8 cellular contexts compared by ENCODE assay signal in the genomic region with DNA sequence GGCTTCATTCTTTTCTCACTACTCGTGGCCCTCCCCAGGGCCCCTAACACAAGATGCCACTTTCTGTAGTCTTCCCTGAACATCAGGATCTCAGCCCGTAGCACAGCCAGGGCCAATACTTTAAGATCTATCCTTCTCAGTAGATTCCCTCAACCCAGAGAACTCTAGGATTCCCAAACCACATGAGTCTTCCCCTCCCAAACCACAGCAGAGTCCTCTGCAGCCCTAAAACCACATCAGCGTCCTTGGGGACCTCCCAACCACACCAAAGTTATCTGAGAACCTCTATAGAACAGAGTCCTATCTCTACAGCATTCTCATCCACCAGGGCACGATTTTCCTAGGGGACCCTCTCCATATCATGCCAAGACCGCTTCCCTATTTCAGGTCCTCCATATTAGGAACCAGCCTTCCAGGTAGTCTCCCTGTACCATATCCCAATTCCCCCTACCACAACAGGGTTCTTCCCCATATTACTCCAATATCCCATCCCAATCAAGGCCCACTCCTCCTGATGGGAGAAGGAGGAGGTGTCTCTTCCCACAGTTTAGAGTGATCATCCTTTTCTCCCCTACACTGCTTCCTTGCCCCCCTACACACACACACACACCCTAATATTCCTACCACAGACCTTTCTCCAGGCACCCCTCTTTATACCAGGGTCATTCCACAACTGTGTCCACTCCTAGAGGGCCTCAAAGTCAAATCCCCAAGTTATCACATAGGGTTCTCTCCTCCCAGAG. TPM values are rescaled to one million over a fixed set of nuclear protein-coding genes. Genes with fewer than 3 reads are reported as not detected.
DNase-seq lines count a peak whose midpoint lies in the region; ATAC-seq and TF ChIP-seq lines count a peak whose summit lies in the region.

No MANE protein-coding gene starts in this region.

- peak overlapping the region; percentile 42 to 76; a peak in 3 of 4 replicates for H3K4me3 ChIP-seq in DND-41 (ENCODE audit: low read depth in 1 of 2, low read length in 2 of 2)
- H3K4me3 ChIP-seq in fibroblast of lung (replicated peaks in 1 of 4; ENCODE audit: control extremely low read depth in 1 of 4, insufficient read depth in 1 of 4, low read depth in 3 of 4, low read length in 4 of 4): peak overlapping the region; percentile 80 to 99 (median 84)
- H3K4me3 ChIP-seq in trophoblast cell (ENCODE audit: low read depth, low read length): peak overlapping the region; percentile 98

- peak overlapping the region; percentile 33 for H3K18ac ChIP-seq in trophoblast cell (ENCODE audit: low read length)

- DNase-seq in DND-41: peak; percentile 63
- peak; percentile 43 for DNase-seq in SW480 (ENCODE audit: low spot score)
- no peak for DNase-seq in fibroblast of lung (ENCODE audit: low read depth in 2 of 2)
- no peak for DNase-seq in trophoblast cell
- no peak for DNase-seq in NCI-H2029 treated with DMSO at 0.1 percent for 48 hours (lab: John Stamatoyannopoulos, UW)
- DNase-seq in HT-29 (ENCODE audit: low spot score): no peak
- DNase-seq in iPS-NIHi11 (ENCODE audit: low spot score): no peak

- H4K20me1 ChIP-seq in DND-41 (ENCODE audit: insufficient read depth, low read length) (peaks cover 6% of the 10 kb centered on the region; the same call in 1 of the 2 replicates), fibroblast of lung (ENCODE audit: control insufficient read depth, extremely low read depth, insufficient read depth, low read length) (no peaks in the 10 kb centered on the region)

- peaks cover 67% of the 10 kb centered on the region for H3K36me3 ChIP-seq in DND-41 (ENCODE audit: insufficient read depth, low read length)
- peaks cover 28% of the 10 kb centered on the region for H3K36me3 ChIP-seq in fibroblast of lung (ENCODE audit: control insufficient read depth, insufficient read depth, low read length)
- H3K36me3 ChIP-seq in trophoblast cell (ENCODE audit: control insufficient read depth in 1 of 2, insufficient read depth in 2 of 2, low read length in 2 of 2): peaks cover 42 to 58% of the 10 kb centered on the region in 2 experiments

- TF ChIP-seq CTCF in DND-41 (IDR thresholded peaks at IDR 0.05; ENCODE audit: borderline replicate concordance, extremely low read depth, low read length, poor library complexity, severe bottlenecking) (no peak), fibroblast of lung (conservative IDR thresholded peaks at IDR 0.05 in 1 of 2, IDR thresholded peaks at IDR 0.05 in 1 of 2; ENCODE audit: low read depth in 1 of 2, low read length in 2 of 2) (no peak)

- peak; percentile 29; the same call in 2 of the 3 replicates for ATAC-seq in DND-41 (ENCODE audit: insufficient read depth, low read depth)
- ATAC-seq in HG03439 (IDR thresholded peaks at IDR 0.05; ENCODE audit: unreplicated experiment): no peak

- H3K4me2 ChIP-seq in DND-41 (ENCODE audit: insufficient read depth, low read length) (peak overlapping the region; percentile 72), fibroblast of lung (ENCODE audit: extremely low read depth, insufficient read depth, low read length) (peak overlapping the region; percentile 63), trophoblast cell (ENCODE audit: low read length) (peak overlapping the region; percentile 89)

- no peak overlapping the region for H2AK5ac ChIP-seq in trophoblast cell (ENCODE audit: low read length)

- H3K4ac ChIP-seq in trophoblast cell (ENCODE audit: low read depth, low read length): peak overlapping the region; percentile 60

- H3K14ac ChIP-seq in trophoblast cell (ENCODE audit: low read length): peak overlapping the region; percentile 7

- H3K23ac ChIP-seq in trophoblast cell (ENCODE audit: low read length): no peak overlapping the region

- H4K12ac ChIP-seq in trophoblast cell (ENCODE audit: low read depth, low read length): peak overlapping the region; percentile 16

- H3K27ac ChIP-seq in DND-41 (ENCODE audit: low read length) (peak overlapping the region; percentile 54), fibroblast of lung (ENCODE audit: insufficient read depth, low read length) (peak overlapping the region; percentile 93), trophoblast cell (ENCODE audit: low read depth, low read length) (no peak overlapping the region)

- H3K79me2 ChIP-seq in DND-41 (ENCODE audit: insufficient read depth, low read length) (peaks cover 8% of the 10 kb centered on the region), fibroblast of lung (ENCODE audit: control insufficient read depth, insufficient read depth, low read length) (peaks cover 5% of the 10 kb centered on the region), trophoblast cell (ENCODE audit: control insufficient read depth, insufficient read depth, low read length, poor library complexity) (peaks cover 5% of the 10 kb centered on the region)

- H2BK120ac ChIP-seq in trophoblast cell (ENCODE audit: insufficient read depth, low read length, poor library complexity): no peak overlapping the region

- H3K9ac ChIP-seq in DND-41 (ENCODE audit: low read depth, low read length) (peak overlapping the region; percentile 69), fibroblast of lung (ENCODE audit: insufficient read depth, low read length) (peak overlapping the region; percentile 91), trophoblast cell (ENCODE audit: low read length) (peak overlapping the region; percentile 64)

- H3K27me3 ChIP-seq in DND-41 (ENCODE audit: insufficient read depth, low read length, poor library complexity) (no peaks in the 10 kb centered on the region), fibroblast of lung (ENCODE audit: control insufficient read depth, insufficient read depth, low read length) (no peaks in the 10 kb centered on the region), trophoblast cell (ENCODE audit: insufficient read depth, low read length) (no peaks in the 10 kb centered on the region)

- peak overlapping the region; percentile 45 for H4K91ac ChIP-seq in trophoblast cell (ENCODE audit: low read depth, low read length)

- H2AFZ ChIP-seq in DND-41 (ENCODE audit: low read depth, low read length): no peak overlapping the region
- H2AFZ ChIP-seq in fibroblast of lung (ENCODE audit: low read length): no peak overlapping the region
- no peak overlapping the region for H2AFZ ChIP-seq in trophoblast cell (ENCODE audit: insufficient read depth, low read length, poor library complexity)

- H3K4me1 ChIP-seq in DND-41 (ENCODE audit: insufficient read depth, low read length) (peaks cover 32% of the 10 kb centered on the region), fibroblast of lung (ENCODE audit: control insufficient read depth, extremely low read depth, insufficient read depth, low read length) (peaks cover 10% of the 10 kb centered on the region), trophoblast cell (ENCODE audit: control insufficient read depth in 1 of 2, insufficient read depth in 2 of 2, low read length in 2 of 2) (peaks cover 5 to 10% of the 10 kb centered on the region in 2 experiments)

- peak overlapping the region; percentile 34 for H4K8ac ChIP-seq in trophoblast cell (ENCODE audit: low read depth, low read length)

- WGBS in trophoblast cell (ENCODE audit: extremely low coverage, insufficient coverage, insufficient read length): no CpG with 5 or more reads among the region's 5 CpGs

- peak overlapping the region; percentile 17 for H2BK12ac ChIP-seq in trophoblast cell (ENCODE audit: low read length)

- H3K9me3 ChIP-seq in DND-41 (ENCODE audit: insufficient read depth, low read length, severe bottlenecking): no peaks in the 10 kb centered on the region
- H3K9me3 ChIP-seq in fibroblast of lung (ENCODE audit: control insufficient read depth, insufficient read depth, low read depth, low read length): no peaks in the 10 kb centered on the region
- H3K9me3 ChIP-seq in trophoblast cell (ENCODE audit: insufficient read depth, low read depth, low read length): peaks cover 5% of the 10 kb centered on the region

- H3K79me1 ChIP-seq in trophoblast cell (ENCODE audit: low read length): peaks cover 3% of the 10 kb centered on the region

- H2BK5ac ChIP-seq in trophoblast cell (ENCODE audit: low read depth, low read length, poor library complexity): no peak overlapping the region

RNA-seq across cellular contexts. Expression of gene DYRK1B, which starts 1.4 kb away (rescaled TPM):
- 8.5 and 12.2 TPM in 2 replicates for total RNA-seq in fibroblast of lung
- 7.5 and 7.7 TPM in 2 replicates for polyA plus RNA-seq in fibroblast of lung
- polyA plus RNA-seq in fibroblast of lung (2012): 9.8 and 11.9 TPM in 2 replicates
- 22.3 and 50.9 TPM in 2 replicates for polyA minus RNA-seq in fibroblast of lung (ENCODE audit: low replicate concordance)
- 16.6 and 16.9 TPM in 2 replicates for polyA plus RNA-seq in trophoblast cell (2013)
- total RNA-seq in HT-29 (2014; rRNA removed; shearing (Covaris generic)): 26.3 and 30.7 TPM in 2 replicates

RNA-seq across cellular contexts. Expression of gene FBL, which starts 13.7 kb away (rescaled TPM):
- 127 and 137 TPM in 2 replicates for total RNA-seq in fibroblast of lung
- 177 and 320 TPM in 2 replicates for polyA plus RNA-seq in fibroblast of lung
- polyA plus RNA-seq in fibroblast of lung (2012): 183 and 284 TPM in 2 replicates
- polyA minus RNA-seq in fibroblast of lung (ENCODE audit: low replicate concordance): 591 and 953 TPM in 2 replicates
- 183 and 189 TPM in 2 replicates for polyA plus RNA-seq in trophoblast cell (2013)
- total RNA-seq in HT-29 (2014; rRNA removed; shearing (Covaris generic)): 575 and 717 TPM in 2 replicates

RNA-seq across cellular contexts. Expression of gene LEUTX, which starts 53.9 kb away (rescaled TPM):
- total RNA-seq in fibroblast of lung: not detected in 2 replicates
- polyA plus RNA-seq in fibroblast of lung: not detected in 2 replicates
- polyA plus RNA-seq in fibroblast of lung (2012): not detected in 2 replicates
- polyA minus RNA-seq in fibroblast of lung (ENCODE audit: low replicate concordance): not detected in 2 replicates
- not detected in 2 replicates for polyA plus RNA-seq in trophoblast cell (2013)
- total RNA-seq in HT-29 (2014; rRNA removed; shearing (Covaris generic)): not detected in 2 replicates

Comparison
In these comparisons a context has a peak if more than half of its experiments do, and no peak if none do; other contexts are left out.
1. DNase-seq: peak in DND-41 (single experiment) and SW480 (single experiment); none in fibroblast of lung (0 of 2), trophoblast cell (0 of 2), NCI-H2029 treated with DMSO at 0.1 percent for 48 hours (single experiment), HT-29 (single experiment) and iPS-NIHi11 (single experiment).
2. Peak in every context shown above with its lines, with median percentiles within 50 percentile points of each other: H3K4me2 ChIP-seq, H3K4me3 ChIP-seq and H3K9ac ChIP-seq.